Comparison of ENCODE assay signal across 10 cellular contexts in the genomic region with DNA sequence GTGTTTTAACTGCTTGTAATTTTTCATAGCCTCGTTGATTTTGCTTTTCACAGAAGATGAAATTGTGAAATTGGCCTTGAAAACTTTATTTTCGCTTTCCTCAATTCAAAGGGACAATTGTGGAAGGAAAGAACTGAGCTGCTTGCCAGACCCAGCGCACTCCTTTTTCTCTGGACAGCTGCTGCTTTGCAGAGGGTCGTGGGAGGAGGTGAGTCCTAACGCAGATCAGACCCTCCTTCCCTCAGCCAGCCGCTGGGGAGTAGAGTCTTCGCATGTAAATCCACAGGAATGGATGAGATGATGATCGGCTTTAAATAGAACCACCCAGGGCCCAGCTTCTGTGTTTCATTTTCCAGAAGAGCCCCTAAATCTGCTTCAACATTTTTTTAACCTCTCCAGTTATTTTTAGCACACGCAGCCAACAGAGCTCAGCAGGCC. TPM values are rescaled to one million over a fixed set of nuclear protein-coding genes. Genes with fewer than 3 reads are reported as not detected.
DNase-seq lines count a peak whose midpoint lies in the region; ATAC-seq and TF ChIP-seq lines count a peak whose summit lies in the region.
"Had no signal": no experiment of that assay in that cellular context is flagged by ENCODE, and none has a peak within 500 bp of the region (broad histone marks: within the 10 kb centered on the region; RNA-seq: fewer than 3 reads in every experiment).

No MANE protein-coding gene starts in this region.

- no peak for DNase-seq in CD4-positive, alpha-beta memory T cell
- DNase-seq in sciatic nerve (ENCODE audit: low spot score) (no peak), mucosa of descending colon (no peak), DMS53 (lab: John Stamatoyannopoulos, UW) (no peak)
- no peak for DNase-seq in NK-92 treated with Interleukin-12 subunit alpha and Interleukin-12 subunit beta, amount 100 ng/mL, for 24 hours (lab: John Stamatoyannopoulos, UW)
- DNase-seq: activated T-cell treated with anti-CD3 and anti-CD28 coated beads, Interleukin-2, amount 50 U/mL, for 4 hours; small intestine had no signal

- peak; percentile 67 for ATAC-seq in SK-N-SH treated with all-trans-retinoic acid at 6 μM for 48 hours
- ATAC-seq in gastroesophageal sphincter = no peak
- peak; percentile 82 for ATAC-seq in sciatic nerve
- no peak for ATAC-seq in HG02642 (IDR thresholded peaks at IDR 0.05; ENCODE audit: poor library complexity, unreplicated experiment)
- ATAC-seq in mucosa of descending colon = no peak

- no peak overlapping the region for H3K4me3 ChIP-seq in CD4-positive, alpha-beta memory T cell (ENCODE audit: low read length in 2 of 2)
- H3K4me3 ChIP-seq in gastroesophageal sphincter (peak overlapping the region; percentile 25 to 45), mucosa of descending colon (no peak overlapping the region)

- peaks cover 0 to 3% (median 0%) of the 10 kb centered on the region in 8 donors for H3K9me3 Mint-ChIP-seq in CD4-positive, alpha-beta memory T cell
- H3K9me3 Mint-ChIP-seq: activated T-cell treated with anti-CD3 and anti-CD28 coated beads, Interleukin-2, amount 50 U/mL, for 4 hours had no signal

- intact Hi-C loops in CD4-positive, alpha-beta memory T cell (cut with micrococcal nuclease) = no loop called here
- intact Hi-C loops in sciatic nerve (cut with DNase I) (no loop called here), mucosa of descending colon (cut with DNase I, micrococcal nuclease) (no loop called here)

- H3K27ac Mint-ChIP-seq in CD4-positive, alpha-beta memory T cell = no peak overlapping the region

- no peak overlapping the region for H3K27ac ChIP-seq in CD4-positive, alpha-beta memory T cell (ENCODE audit: low read depth, low read length)
- peak overlapping the region; percentile 6 to 73 (median 56) for H3K27ac ChIP-seq in gastroesophageal sphincter

- H3K27me3 Mint-ChIP-seq in CD4-positive, alpha-beta memory T cell = peaks cover 0 to 2% of the 10 kb centered on the region in 2 donors

- H3K36me3 Mint-ChIP-seq in CD4-positive, alpha-beta memory T cell = no peaks in the 10 kb centered on the region

- 1 to 6% methylated on average over 8 to 9 of the region's 9 CpGs for WGBS in gastroesophageal sphincter (ENCODE audit: low coverage in 1 of 2), 2 donors

- no peaks in the 10 kb centered on the region for H3K36me3 ChIP-seq in CD4-positive, alpha-beta memory T cell (ENCODE audit: insufficient read depth, low read length)
- H3K36me3 ChIP-seq in gastroesophageal sphincter = no peaks in the 10 kb centered on the region
- no peaks in the 10 kb centered on the region for H3K36me3 ChIP-seq in mucosa of descending colon (ENCODE audit: low read depth)

- peaks cover 18% of the 10 kb centered on the region for H3K4me1 ChIP-seq in CD4-positive, alpha-beta memory T cell (ENCODE audit: insufficient read depth, low read length)
- H3K4me1 ChIP-seq in gastroesophageal sphincter (peaks cover 0 to 21% (median 0%) of the 10 kb centered on the region in 3 donors), mucosa of descending colon (ENCODE audit: low read depth) (no peaks in the 10 kb centered on the region)

- no peak for TF ChIP-seq CTCF in gastroesophageal sphincter (IDR thresholded peaks at IDR 0.05)
- TF ChIP-seq CTCF in mucosa of descending colon (IDR thresholded peaks at IDR 0.05) = no peak

- H3K4me1 Mint-ChIP-seq in CD4-positive, alpha-beta memory T cell = peaks cover 13 to 27% (median 19%) of the 10 kb centered on the region in 4 donors

- POLR2A ChIA-PET in CD4-positive, alpha-beta memory T cell (lab: Charles Lee; ENCODE audit: partially characterized antibody) = no interaction called here

- no peak for TF ChIP-seq POLR2A in gastroesophageal sphincter (IDR thresholded peaks at IDR 0.05)

- CTCF ChIA-PET in CD4-positive, alpha-beta memory T cell (lab: Charles Lee; ENCODE audit: partially characterized antibody) = interaction anchor here (0.6 kb wide), 1 partner anchor 57 kb away, joined by 3 read pairs; no protein-coding TSS in a partner anchor

- no peaks in the 10 kb centered on the region for H3K9me3 ChIP-seq in CD4-positive, alpha-beta memory T cell (ENCODE audit: control insufficient read depth in 1 of 2, low read length in 2 of 2)
- H3K9me3 ChIP-seq in gastroesophageal sphincter = no peaks in the 10 kb centered on the region
- H3K9me3 ChIP-seq in mucosa of descending colon = no peaks in the 10 kb centered on the region

- no peak for TF ChIP-seq EP300 in gastroesophageal sphincter (IDR thresholded peaks at IDR 0.05)

- H3K4me3 Mint-ChIP-seq in CD4-positive, alpha-beta memory T cell = peak overlapping the region in 6 of 8 donors; percentile 44 to 79 (median 70)

- H3K27me3 ChIP-seq in CD4-positive, alpha-beta memory T cell (ENCODE audit: insufficient read depth, low read length) = no peaks in the 10 kb centered on the region
- H3K27me3 ChIP-seq in gastroesophageal sphincter = no peaks in the 10 kb centered on the region

TF ChIP-seq in SK-N-SH treated with all-trans-retinoic acid at 6 μM for 48 hours, 23 proteins besides CTCF, POLR2A, EP300 and RAD21:
- TF ChIP-seq TCF4 (CRISPR knock-in tag; IDR thresholded peaks at IDR 0.05; ENCODE audit: borderline replicate concordance) = no peak
- TF ChIP-seq ZFP30 (CRISPR knock-in tag; IDR thresholded peaks at IDR 0.05) = no peak
- TF ChIP-seq ZNF8 (CRISPR knock-in tag; IDR thresholded peaks at IDR 0.05) = no peak
- TF ChIP-seq OSR1 (CRISPR knock-in tag; IDR thresholded peaks at IDR 0.05) = no peak
- no peak for TF ChIP-seq RARB (CRISPR knock-in tag; IDR thresholded peaks at IDR 0.05)
- TF ChIP-seq GLIS3 (CRISPR knock-in tag; IDR thresholded peaks at IDR 0.05) = no peak
- no peak for TF ChIP-seq ARNTL (CRISPR knock-in tag; IDR thresholded peaks at IDR 0.05; ENCODE audit: borderline replicate concordance, low read depth)
- TF ChIP-seq, protein P1, sequence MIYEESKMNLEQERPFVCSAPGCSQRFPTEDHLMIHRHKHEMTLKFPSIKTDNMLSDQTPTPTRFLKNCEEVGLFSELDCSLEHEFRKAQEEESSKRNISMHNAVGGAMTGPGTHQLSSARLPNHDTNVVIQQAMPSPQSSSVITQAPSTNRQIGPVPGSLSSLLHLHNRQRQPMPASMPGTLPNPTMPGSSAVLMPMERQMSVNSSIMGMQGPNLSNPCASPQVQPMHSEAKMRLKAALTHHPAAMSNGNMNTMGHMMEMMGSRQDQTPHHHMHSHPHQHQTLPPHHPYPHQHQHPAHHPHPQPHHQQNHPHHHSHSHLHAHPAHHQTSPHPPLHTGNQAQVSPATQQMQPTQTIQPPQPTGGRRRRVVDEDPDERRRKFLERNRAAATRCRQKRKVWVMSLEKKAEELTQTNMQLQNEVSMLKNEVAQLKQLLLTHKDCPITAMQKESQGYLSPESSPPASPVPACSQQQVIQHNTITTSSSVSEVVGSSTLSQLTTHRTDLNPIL (CRISPR knock-in tag; IDR thresholded peaks at IDR 0.05; ENCODE audit: low read depth) = no peak

RNA-seq across cellular contexts. Expression of gene UBE2E1, which starts 42.7 kb away (rescaled TPM):
- 10 to 100 TPM; 59.5 to 61.4 TPM for total RNA-seq in CD4-positive, alpha-beta memory T cell
- polyA plus RNA-seq in CD4-positive, alpha-beta memory T cell = 10 to 100 TPM; 10.9 to 12.0 TPM
- total RNA-seq in gastroesophageal sphincter = 100 to 1,000 TPM in 3 of 4 donors, 10 to 100 TPM in 1; 89.4 to 153 (median 121) TPM
- total RNA-seq in sciatic nerve = 152 TPM
- 100 to 1,000 TPM in 1 of 3 donors, 10 to 100 TPM in 2; 84.7 to 111 (median 86.8) TPM for total RNA-seq in mucosa of descending colon

Comparison
In these comparisons a context has a peak if more than half of its experiments do, and no peak if none do; other contexts are left out.
1. H3K4me3 ChIP-seq: peak in gastroesophageal sphincter (2 of 2); none in CD4-positive, alpha-beta memory T cell (0 of 2) and mucosa of descending colon (single experiment).
2. ATAC-seq: peak in SK-N-SH treated with all-trans-retinoic acid at 6 μM for 48 hours (single experiment) and sciatic nerve (single experiment); none in gastroesophageal sphincter (single experiment), HG02642 (single experiment) and mucosa of descending colon (single experiment).